Comparison of ENCODE assay signal across 1 cellular context in genomic region chr17:36721560-36722120, GRCh38.
TF ChIP-seq lines count a peak whose summit lies in the region.

No MANE protein-coding gene starts in this region.

TF ChIP-seq in K562, 482 proteins besides CTCF, POLR2A, EP300 and RAD21 (continued from another document and continues in another):
- TF ChIP-seq ZNF318 (IDR thresholded peaks at IDR 0.05; ENCODE audit: borderline replicate concordance in 1 of 2, low read depth in 1 of 2) (no peak), PREB (CRISPR knock-in tag; IDR thresholded peaks at IDR 0.05) (no peak), MEIS2 (IDR thresholded peaks at IDR 0.05; ENCODE audit: partially characterized antibody) (no peak), VEZF1 (CRISPR knock-in tag; IDR thresholded peaks at IDR 0.05) (no peak), ATF3 (IDR thresholded peaks at IDR 0.05) (peak; percentile 29; the same call in 1 of the 2 replicates), ATF3 (CRISPR knock-in tag; conservative IDR thresholded peaks at IDR 0.05) (no peak), POLR2B (IDR thresholded peaks at IDR 0.05; ENCODE audit: low read depth, partially characterized antibody) (no peak), NR2F6 (CRISPR knock-in tag; IDR thresholded peaks at IDR 0.05) (no peak), KLF16 (IDR thresholded peaks at IDR 0.05) (no peak), KHSRP (IDR thresholded peaks at IDR 0.05) (no peak), PCBP1 (IDR thresholded peaks at IDR 0.05; ENCODE audit: low read depth, low read length, poor library complexity, severe bottlenecking) (no peak), BRCA1 (IDR thresholded peaks at IDR 0.05) (no peak), BRCA1 (CRISPR knock-in tag; IDR thresholded peaks at IDR 0.05) (no peak), SAFB2 (IDR thresholded peaks at IDR 0.05; ENCODE audit: borderline replicate concordance, low read depth, low read length, severe bottlenecking) (no peak), MITF (IDR thresholded peaks at IDR 0.05) (no peak), ETS2 (tag; IDR thresholded peaks at IDR 0.05; ENCODE audit: borderline replicate concordance, poor library complexity, severe bottlenecking) (no peak), EGR1 (conservative IDR thresholded peaks at IDR 0.05) (no peak), GTF2A2 (tag; IDR thresholded peaks at IDR 0.05) (no peak), RAD51 (IDR thresholded peaks at IDR 0.05; ENCODE audit: borderline replicate concordance, low read depth) (no peak), KDM4B (IDR thresholded peaks at IDR 0.05; ENCODE audit: borderline replicate concordance in 2 of 2, low read depth in 1 of 2) (no peak), MXD1 (CRISPR knock-in tag; IDR thresholded peaks at IDR 0.05; ENCODE audit: borderline replicate concordance, poor library complexity, severe bottlenecking) (no peak), CBX2 (IDR thresholded peaks at IDR 0.05; ENCODE audit: insufficient read depth, low read length, poor library complexity, severe bottlenecking) (no peak), MXI1 (IDR thresholded peaks at IDR 0.05; ENCODE audit: low read depth, low read length) (no peak), ZBTB1 (CRISPR knock-in tag; IDR thresholded peaks at IDR 0.05; ENCODE audit: borderline replicate concordance, low read depth) (no peak), RBM22 (IDR thresholded peaks at IDR 0.05; ENCODE audit: low read depth, low read length, poor library complexity, severe bottlenecking) (no peak), ZNF512 (tag; IDR thresholded peaks at IDR 0.05) (peak; percentile 76; the same call in 1 of the 2 replicates), GTF3C2 (IDR thresholded peaks at IDR 0.05; ENCODE audit: borderline replicate concordance, extremely low read depth, insufficient read length) (no peak), ARID3A (IDR thresholded peaks at IDR 0.05; ENCODE audit: borderline replicate concordance, low read depth, low read length) (no peak), ZNF696 (CRISPR knock-in tag; conservative IDR thresholded peaks at IDR 0.05) (no peak), LCOR (CRISPR knock-in tag; IDR thresholded peaks at IDR 0.05) (no peak), USF1 (CRISPR knock-in tag; IDR thresholded peaks at IDR 0.05) (no peak), PCBP2 (IDR thresholded peaks at IDR 0.05; ENCODE audit: low read depth, low read length, poor library complexity, severe bottlenecking) (no peak), ZNF57 (CRISPR knock-in tag; IDR thresholded peaks at IDR 0.05) (no peak), MCM5 (IDR thresholded peaks at IDR 0.05; ENCODE audit: low read depth) (no peak), MYNN (IDR thresholded peaks at IDR 0.05) (no peak), MYNN (CRISPR knock-in tag; IDR thresholded peaks at IDR 0.05) (no peak), NR4A1 (CRISPR knock-in tag; IDR thresholded peaks at IDR 0.05) (no peak), NR4A1 (tag; IDR thresholded peaks at IDR 0.05) (no peak), RBFOX2 (IDR thresholded peaks at IDR 0.05; ENCODE audit: low read depth, low read length) (no peak), STAT5A (IDR thresholded peaks at IDR 0.05; ENCODE audit: borderline replicate concordance, low read length) (no peak), NBN (IDR thresholded peaks at IDR 0.05; ENCODE audit: low read depth) (peak; percentile 48; the same call in 1 of the 2 replicates), NFXL1 (CRISPR knock-in tag; IDR thresholded peaks at IDR 0.05) (no peak), ZNF121 (CRISPR knock-in tag; conservative IDR thresholded peaks at IDR 0.05) (no peak), SAP30 (IDR thresholded peaks at IDR 0.05; ENCODE audit: borderline replicate concordance, insufficient read depth, low read depth, low read length, poor library complexity, severe bottlenecking) (no peak)
